ENCODE assay signal across 11 cellular contexts in genomic region chr16:30041841-30042240, GRCh38. TPM values are rescaled to one million over a fixed set of nuclear protein-coding genes. Genes with fewer than 3 reads are reported as not detected.
DNase-seq lines count a peak whose midpoint lies in the region; ATAC-seq, FAIRE-seq and TF ChIP-seq lines count a peak whose summit lies in the region.
"Had no signal": no experiment of that assay in that cellular context is flagged by ENCODE, and none has a peak within 500 bp of the region (broad histone marks: within the 10 kb centered on the region; RNA-seq: fewer than 3 reads in every experiment).

No MANE protein-coding gene starts in this region.

- no peak overlapping the region for H3K27ac Mint-ChIP-seq in activated naive CD4-positive, alpha-beta T cell treated with anti-CD3 and anti-CD28 coated beads, Interleukin-2, amount 10 ng/mL, durations not matched to agents 7 days and 5 days
- H3K27ac Mint-ChIP-seq in activated T-cell treated with anti-CD3 and anti-CD28 coated beads, Interleukin-2, amount 50 U/mL, for 72 hours, result no peak overlapping the region
- H3K27ac Mint-ChIP-seq: activated naive CD8-positive, alpha-beta T cell treated with anti-CD3 and anti-CD28 coated beads, Interleukin-2, amount 50 U/mL, for 24 hours; stimulated activated naive CD8-positive, alpha-beta T cell treated with anti-CD3 and anti-CD28 coated beads, Interleukin-15, Interleukin-2, amounts not matched to agents 100 ng/mL and 50 ng/mL, for 24 hours had no signal

- H3K4me3 Mint-ChIP-seq in activated naive CD4-positive, alpha-beta T cell treated with anti-CD3 and anti-CD28 coated beads, Interleukin-2, amount 10 ng/mL, durations not matched to agents 7 days and 5 days, result no peak overlapping the region
- H3K4me3 Mint-ChIP-seq in activated T-cell treated with anti-CD3 and anti-CD28 coated beads, Interleukin-2, amount 50 U/mL, for 72 hours, result no peak overlapping the region
- H3K4me3 Mint-ChIP-seq: activated naive CD8-positive, alpha-beta T cell treated with anti-CD3 and anti-CD28 coated beads, Interleukin-2, amount 50 U/mL, for 24 hours; stimulated activated naive CD8-positive, alpha-beta T cell treated with anti-CD3 and anti-CD28 coated beads, Interleukin-15, Interleukin-2, amounts not matched to agents 100 ng/mL and 50 ng/mL, for 24 hours had no signal

- no peaks in the 10 kb centered on the region for H3K27me3 ChIP-seq in testis

- peak; percentile 7 for FAIRE-seq in RCC 7860 (lab: Jason Lieb, UNC)

- no peak overlapping the region for H3K27ac ChIP-seq in testis

- 36 to 47% methylated on average over 5 of the region's 5 CpGs for WGBS in testis, 2 donors

- intact Hi-C loops in testis (cut with DNase I; ENCODE audit: low total_unique reads), result no loop called here

- no peaks in the 10 kb centered on the region for H3K36me3 Mint-ChIP-seq in activated naive CD4-positive, alpha-beta T cell treated with anti-CD3 and anti-CD28 coated beads, Interleukin-2, amount 10 ng/mL, durations not matched to agents 7 days and 5 days
- H3K36me3 Mint-ChIP-seq in activated T-cell treated with anti-CD3 and anti-CD28 coated beads, Interleukin-2, amount 50 U/mL, for 72 hours (ENCODE audit: insufficient read depth in 2 of 2), result no peaks in the 10 kb centered on the region

- no peaks in the 10 kb centered on the region for H3K9me3 ChIP-seq in testis

- no peaks in the 10 kb centered on the region for H3K36me3 ChIP-seq in testis (ENCODE audit: low read depth, missing control alignments)

- CTCF ChIA-PET in activated naive CD4-positive, alpha-beta T cell treated with anti-CD3 and anti-CD28 coated beads, Interleukin-2, amount 10 ng/mL, durations not matched to agents 7 days and 5 days (lab: Charles Lee), result interaction anchor here (0.9 to 3.4 kb wide), 3 partner anchors 10 to 70 kb away, joined by 3 to 16 read pairs (median 3); partner anchors contain the start of gene TLCD3B

- no peaks in the 10 kb centered on the region for H3K4me1 Mint-ChIP-seq in activated naive CD4-positive, alpha-beta T cell treated with anti-CD3 and anti-CD28 coated beads, Interleukin-2, amount 10 ng/mL, durations not matched to agents 7 days and 5 days
- H3K4me1 Mint-ChIP-seq in activated T-cell treated with anti-CD3 and anti-CD28 coated beads, Interleukin-2, amount 50 U/mL, for 72 hours (ENCODE audit: low read depth), result peaks cover 8% of the 10 kb centered on the region

- TF ChIP-seq CTCF in fibroblast of mammary gland (conservative IDR thresholded peaks at IDR 0.05; ENCODE audit: control insufficient read depth, insufficient read depth, low read depth, low read length) (peak; percentile 27), testis (IDR thresholded peaks at IDR 0.05) (peak; percentile 16 to 52 (median 22))

- no peaks in the 10 kb centered on the region for H3K9me3 Mint-ChIP-seq in activated naive CD4-positive, alpha-beta T cell treated with anti-CD3 and anti-CD28 coated beads, Interleukin-2, amount 10 ng/mL, durations not matched to agents 7 days and 5 days
- no peaks in the 10 kb centered on the region for H3K9me3 Mint-ChIP-seq in activated T-cell treated with anti-CD3 and anti-CD28 coated beads, Interleukin-2, amount 50 U/mL, for 72 hours
- H3K9me3 Mint-ChIP-seq: activated naive CD8-positive, alpha-beta T cell treated with anti-CD3 and anti-CD28 coated beads, Interleukin-2, amount 50 U/mL, for 24 hours; stimulated activated naive CD8-positive, alpha-beta T cell treated with anti-CD3 and anti-CD28 coated beads, Interleukin-15, Interleukin-2, amounts not matched to agents 100 ng/mL and 50 ng/mL, for 24 hours had no signal

- TF ChIP-seq POLR2A in testis (IDR thresholded peaks at IDR 0.05), result no peak

- DNase-seq in SHP77 (lab: John Stamatoyannopoulos, UW) (peak; percentile 25 to 36), SHP77 treated with DMSO at 0.1 percent for 48 hours (lab: John Stamatoyannopoulos, UW) (no peak), RCC 7860 (ENCODE audit: low spot score) (no peak), fibroblast of mammary gland (ENCODE audit: low read depth) (peak; percentile 50), testis (no peak)
- DNase-seq in activated naive CD4-positive, alpha-beta T cell treated with anti-CD3 and anti-CD28 coated beads, Interleukin-2, amount 10 ng/mL, durations not matched to agents 7 days and 5 days, result no peak
- no peak for DNase-seq in effector CD4-positive, alpha-beta T cell
- no peak for DNase-seq in activated T-cell treated with anti-CD3 and anti-CD28 coated beads, Interleukin-2, amount 50 U/mL, for 72 hours
- DNase-seq: activated naive CD8-positive, alpha-beta T cell treated with anti-CD3 and anti-CD28 coated beads, Interleukin-2, amount 50 U/mL, for 24 hours; DMS153 had no signal

- no peak for ATAC-seq in activated T-cell treated with anti-CD3 and anti-CD28 coated beads, Interleukin-2, amount 50 U/mL, for 72 hours (replicated peaks in 1 of 2)
- ATAC-seq: activated naive CD8-positive, alpha-beta T cell treated with anti-CD3 and anti-CD28 coated beads, Interleukin-2, amount 50 U/mL, for 24 hours had no signal

- no peak overlapping the region for H3K4me3 ChIP-seq in fibroblast of mammary gland (ENCODE audit: control insufficient read depth, low read depth, low read length)
- no peak overlapping the region for H3K4me3 ChIP-seq in testis

- H3K4me1 ChIP-seq in testis, result no peaks in the 10 kb centered on the region

- peaks cover 38% of the 10 kb centered on the region for H3K27me3 Mint-ChIP-seq in activated naive CD4-positive, alpha-beta T cell treated with anti-CD3 and anti-CD28 coated beads, Interleukin-2, amount 10 ng/mL, durations not matched to agents 7 days and 5 days
- H3K27me3 Mint-ChIP-seq in activated T-cell treated with anti-CD3 and anti-CD28 coated beads, Interleukin-2, amount 50 U/mL, for 72 hours (ENCODE audit: low read depth), result peaks cover 12% of the 10 kb centered on the region

RNA-seq across cellular contexts. Expression of gene TLCD3B, which starts 10.8 kb away (rescaled TPM):
- 10 to 100 TPM; 51.8 to 82.7 TPM for total RNA-seq in testis
- polyA plus RNA-seq in testis (ENCODE audit: insufficient read depth, low read depth, low replicate concordance), result 194 TPM
- 1 to 10 TPM; 4.5 to 6.9 TPM for total RNA-seq in activated T-cell treated with anti-CD3 and anti-CD28 coated beads, Interleukin-2, amount 50 U/mL, for 72 hours

RNA-seq across cellular contexts. Expression of gene C16orf92, which starts 18.8 kb away (rescaled TPM):
- total RNA-seq in testis, result 10 to 100 TPM; 12.4 to 91.3 TPM
- polyA plus RNA-seq in testis (ENCODE audit: insufficient read depth, low read depth, low replicate concordance), result 20.3 TPM
- total RNA-seq in activated T-cell treated with anti-CD3 and anti-CD28 coated beads, Interleukin-2, amount 50 U/mL, for 72 hours, result not detected

RNA-seq across cellular contexts. Expression of gene ALDOA, which starts 23.7 kb away (rescaled TPM):
- total RNA-seq in testis, result 100 to 1,000 TPM; 373 to 521 TPM
- 467 TPM for polyA plus RNA-seq in testis (ENCODE audit: insufficient read depth, low read depth, low replicate concordance)
- total RNA-seq in activated T-cell treated with anti-CD3 and anti-CD28 coated beads, Interleukin-2, amount 50 U/mL, for 72 hours, result 100 to 1,000 TPM; 857 to 918 TPM

RNA-seq across cellular contexts. Expression of gene DOC2A, which starts 31.0 kb away (rescaled TPM):
- total RNA-seq in testis, result 10 to 100 TPM; 28.3 to 45.3 TPM
- polyA plus RNA-seq in testis (ENCODE audit: insufficient read depth, low read depth, low replicate concordance), result 75.1 TPM
- under 1 TPM in 1 of 2 donors, not detected in 1; 0.43 TPM for total RNA-seq in activated T-cell treated with anti-CD3 and anti-CD28 coated beads, Interleukin-2, amount 50 U/mL, for 72 hours

RNA-seq across cellular contexts. Expression of gene PPP4C, which starts 34.0 kb away (rescaled TPM):
- total RNA-seq in testis, result 100 to 1,000 TPM in 1 of 2 donors, 10 to 100 TPM in 1; 82.1 to 109 TPM
- polyA plus RNA-seq in testis (ENCODE audit: insufficient read depth, low read depth, low replicate concordance), result 154 TPM
- 100 to 1,000 TPM; 114 to 124 TPM for total RNA-seq in activated T-cell treated with anti-CD3 and anti-CD28 coated beads, Interleukin-2, amount 50 U/mL, for 72 hours

Comparison
In these comparisons a context has a peak if more than half of its experiments do, and no peak if none do; other contexts are left out.
1. DNase-seq: peak in SHP77 (2 of 2) and fibroblast of mammary gland (single experiment); none in SHP77 treated with DMSO at 0.1 percent for 48 hours (single experiment), RCC 7860 (single experiment), testis (single experiment), activated naive CD4-positive, alpha-beta T cell treated with anti-CD3 and anti-CD28 coated beads, Interleukin-2, amount 10 ng/mL, durations not matched to agents 7 days and 5 days (single experiment), effector CD4-positive, alpha-beta T cell (single experiment) and activated T-cell treated with anti-CD3 and anti-CD28 coated beads, Interleukin-2, amount 50 U/mL, for 72 hours (0 of 2).
2. RNA of gene TLCD3B, which starts 10.8 kb away (total RNA-seq): 51.8 to 82.7 TPM in testis; 4.5 to 6.9 TPM in activated T-cell treated with anti-CD3 and anti-CD28 coated beads, Interleukin-2, amount 50 U/mL, for 72 hours; every median in the first group is over 4 times any median in the second.
3. RNA of gene C16orf92, which starts 18.8 kb away (total RNA-seq): 12.4 to 91.3 TPM in testis; not detected in activated T-cell treated with anti-CD3 and anti-CD28 coated beads, Interleukin-2, amount 50 U/mL, for 72 hours; every median in the first group is over 10 times any median in the second.